Comparison of ENCODE assay signal across 10 cellular contexts in the genomic region with DNA sequence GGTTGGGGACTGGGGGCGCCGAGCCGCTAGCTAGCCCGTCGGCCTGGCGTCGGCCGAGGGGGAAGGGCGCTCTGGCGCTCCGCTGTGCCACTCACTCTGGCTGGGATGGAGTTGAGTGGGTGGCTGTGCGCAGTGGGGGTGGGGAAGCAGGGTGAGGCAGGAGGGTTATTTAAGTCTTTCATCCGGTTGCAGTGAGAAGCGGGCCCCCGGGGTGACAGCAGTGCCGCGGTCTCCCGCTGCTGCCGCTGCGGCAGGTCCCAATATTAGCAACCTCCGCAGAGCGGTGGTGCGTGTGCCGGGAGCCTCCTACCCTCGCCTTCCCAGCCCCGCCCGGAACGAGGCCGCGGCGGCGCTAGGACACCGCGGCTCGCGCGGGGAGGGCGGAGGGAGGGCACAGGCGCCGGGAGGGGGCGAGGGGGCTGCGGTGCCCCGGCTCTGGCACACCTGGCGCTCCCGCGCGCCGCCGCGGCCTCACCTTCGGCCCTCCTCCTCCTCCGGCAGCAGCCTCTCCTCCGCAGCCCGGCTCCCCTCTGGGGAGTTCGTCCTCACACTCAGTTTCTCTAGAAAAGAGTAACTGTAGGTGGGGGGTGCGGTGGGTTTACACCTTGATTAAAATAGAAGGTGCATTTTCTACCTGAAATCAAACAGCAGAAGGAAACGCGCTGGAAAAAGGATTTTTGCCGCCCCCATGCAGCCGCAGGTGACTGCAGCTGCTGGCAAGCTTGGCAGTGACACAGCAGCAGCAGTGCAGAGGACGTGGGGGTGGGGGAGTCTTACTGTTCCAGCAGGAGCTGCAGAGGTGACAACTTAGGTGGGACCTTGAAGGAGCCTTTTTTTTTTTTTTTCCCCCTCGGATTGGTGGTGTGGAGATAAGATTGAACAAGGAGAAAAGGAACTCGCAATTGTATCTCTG. TPM values are rescaled to one million over a fixed set of nuclear protein-coding genes. Genes with fewer than 3 reads are reported as not detected.
DNase-seq lines count a peak whose midpoint lies in the region; ATAC-seq, FAIRE-seq and TF ChIP-seq lines count a peak whose summit lies in the region.
"Had no signal": no experiment of that assay in that cellular context is flagged by ENCODE, and none has a peak within 500 bp of the region (broad histone marks: within the 10 kb centered on the region; RNA-seq: fewer than 3 reads in every experiment).

No MANE protein-coding gene starts in this region.

- H3K27ac ChIP-seq in iPS-20b (ENCODE audit: low read length) (no peak overlapping the region), small intestine (ENCODE audit: low read depth in 1 of 2, low read length in 1 of 2) (no peak overlapping the region)

- no peak for ATAC-seq in activated naive CD8-positive, alpha-beta T cell treated with anti-CD3 and anti-CD28 coated beads, Interleukin-2, amount 50 U/mL, for 24 hours
- ATAC-seq in HG03175 (IDR thresholded peaks at IDR 0.05; ENCODE audit: unreplicated experiment) (no peak), GM21447 (IDR thresholded peaks at IDR 0.05; ENCODE audit: unreplicated experiment) (no peak)
- ATAC-seq: K562 had no signal

- peaks cover 85% of the 10 kb centered on the region for H3K27me3 ChIP-seq in iPS-20b (ENCODE audit: insufficient read depth, low read length)
- H3K27me3 ChIP-seq in small intestine (ENCODE audit: control insufficient read depth in 2 of 2, insufficient read depth in 2 of 2, low read length in 2 of 2), result peaks cover 0 to 16% of the 10 kb centered on the region in 2 donors

- 1 to 2% (median 1%) methylated on average over 51 to 63 of the region's 63 CpGs for WGBS in small intestine, 3 donors

- peaks cover 39% of the 10 kb centered on the region for H3K4me1 Mint-ChIP-seq in activated naive CD8-positive, alpha-beta T cell treated with anti-CD3 and anti-CD28 coated beads, Interleukin-2, amount 50 U/mL, for 24 hours

- H3K36me3 ChIP-seq in iPS-20b (ENCODE audit: insufficient read depth, low read depth, low read length) (no peaks in the 10 kb centered on the region), small intestine (ENCODE audit: control insufficient read depth in 2 of 2, insufficient read depth in 2 of 2, low read length in 2 of 2) (no peaks in the 10 kb centered on the region)

- no peak for FAIRE-seq in small intestine (lab: Jason Lieb, UNC)
- FAIRE-seq: islet of Langerhans, K562 had no signal

- DNase-seq in GM12864 (ENCODE audit: low read depth), result no peak
- peak; percentile 94 for DNase-seq in NCI-H748 (lab: John Stamatoyannopoulos, UW; ENCODE audit: unreplicated experiment)
- DNase-seq in activated naive CD8-positive, alpha-beta T cell treated with anti-CD3 and anti-CD28 coated beads, Interleukin-2, amount 50 U/mL, for 24 hours, result peak; percentile 52
- DNase-seq in small intestine, result peak; percentile 40
- no peak for DNase-seq in activated CD4-positive, CD25-positive, alpha-beta regulatory T cell treated with anti-CD3 and anti-CD28 coated beads, Interleukin-2, amount 50 U/mL, for 72 hours

- H3K4me1 ChIP-seq in iPS-20b (ENCODE audit: insufficient read depth, low read length) (peaks cover 14% of the 10 kb centered on the region; the same call in 1 of the 2 replicates), small intestine (ENCODE audit: control insufficient read depth in 2 of 2, insufficient read depth in 1 of 2, low read depth in 1 of 2, low read length in 1 of 2) (peaks cover 2 to 3% of the 10 kb centered on the region in 2 donors)

- peak overlapping the region; percentile 76 for H3K4me3 Mint-ChIP-seq in activated naive CD8-positive, alpha-beta T cell treated with anti-CD3 and anti-CD28 coated beads, Interleukin-2, amount 50 U/mL, for 24 hours

- no peak overlapping the region; the same call in 1 of the 2 replicates for H3K9ac ChIP-seq in iPS-20b (ENCODE audit: low read depth, low read length)

- H3K27ac Mint-ChIP-seq in activated naive CD8-positive, alpha-beta T cell treated with anti-CD3 and anti-CD28 coated beads, Interleukin-2, amount 50 U/mL, for 24 hours, result no peak overlapping the region

- H3K36me3 Mint-ChIP-seq in activated naive CD8-positive, alpha-beta T cell treated with anti-CD3 and anti-CD28 coated beads, Interleukin-2, amount 50 U/mL, for 24 hours (ENCODE audit: low read depth), result no peaks in the 10 kb centered on the region

- H3K9me3 ChIP-seq in iPS-20b (ENCODE audit: insufficient read depth, low read depth, low read length), result no peaks in the 10 kb centered on the region; the same call in 1 of the 2 replicates
- H3K9me3 ChIP-seq in small intestine (ENCODE audit: control insufficient read depth, low read depth), result no peaks in the 10 kb centered on the region

- H3K4me3 ChIP-seq in GM12864 (ENCODE audit: low read depth, low read length), result peak overlapping the region; percentile 40
- H3K4me3 ChIP-seq in iPS-20b (ENCODE audit: low read length), result peak overlapping the region; percentile 70
- H3K4me3 ChIP-seq in small intestine (ENCODE audit: low read depth in 1 of 2, low read length in 2 of 2), result peak overlapping the region; percentile 56 to 58
- H3K4me3 ChIP-seq: K562 had no signal

- H3K9me3 Mint-ChIP-seq in activated naive CD8-positive, alpha-beta T cell treated with anti-CD3 and anti-CD28 coated beads, Interleukin-2, amount 50 U/mL, for 24 hours, result no peaks in the 10 kb centered on the region

- H3K27me3 Mint-ChIP-seq in activated naive CD8-positive, alpha-beta T cell treated with anti-CD3 and anti-CD28 coated beads, Interleukin-2, amount 50 U/mL, for 24 hours, result peaks cover 45% of the 10 kb centered on the region

- no peak for TF ChIP-seq CTCF in GM12864 (IDR thresholded peaks at IDR 0.05; ENCODE audit: low read depth, low read length, missing control alignments)

RNA-seq across cellular contexts. Expression of gene FGF9, which starts 4.5 kb away (rescaled TPM):
- under 1 TPM; 0.22 to 0.42 (median 0.27) TPM for polyA plus RNA-seq in small intestine
- polyA plus RNA-seq: K562 had no signal

Comparison
In these comparisons a context has a peak if more than half of its experiments do, and no peak if none do; other contexts are left out.
1. DNase-seq: peak in NCI-H748 (single experiment), activated naive CD8-positive, alpha-beta T cell treated with anti-CD3 and anti-CD28 coated beads, Interleukin-2, amount 50 U/mL, for 24 hours (single experiment) and small intestine (single experiment); none in GM12864 (single experiment) and activated CD4-positive, CD25-positive, alpha-beta regulatory T cell treated with anti-CD3 and anti-CD28 coated beads, Interleukin-2, amount 50 U/mL, for 72 hours (single experiment).
2. Peak in every context shown above with its lines, with median percentiles within 50 percentile points of each other: H3K4me3 ChIP-seq.